ENCODE assay signal across 1 cellular context in the genomic region with DNA sequence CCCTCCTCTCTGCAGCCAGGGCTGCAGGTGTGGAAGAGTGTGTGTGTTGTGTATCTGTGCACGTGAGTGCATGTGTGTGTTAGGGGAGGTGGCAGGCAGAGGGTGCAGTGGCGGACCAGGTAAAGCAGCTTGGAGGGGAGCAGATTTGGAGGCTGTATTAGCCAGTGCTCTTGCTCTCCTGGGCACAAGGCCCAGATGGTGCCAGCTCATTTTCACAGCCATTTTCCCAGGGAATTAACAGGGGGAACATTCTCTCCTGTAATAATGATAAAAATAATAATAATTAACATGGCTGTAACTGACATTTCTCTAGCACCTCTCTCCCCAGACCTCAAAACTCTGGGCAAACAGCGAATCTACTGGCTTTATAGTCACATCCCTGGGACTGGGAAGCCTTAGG.
TF ChIP-seq lines count a peak whose summit lies in the region.

No MANE protein-coding gene starts in this region.

TF ChIP-seq in H1, 55 proteins besides CTCF, POLR2A, EP300 and RAD21:
- no peak for TF ChIP-seq KDM5A (IDR thresholded peaks at IDR 0.05; ENCODE audit: low read length)
- no peak for TF ChIP-seq NANOG (IDR thresholded peaks at IDR 0.05; ENCODE audit: insufficient read depth, low read depth, low read length, poor library complexity, severe bottlenecking)
- TF ChIP-seq EZH2 (IDR thresholded peaks at IDR 0.05; ENCODE audit: low read depth, low read length, severe bottlenecking): no peak
- TF ChIP-seq SAP30 (IDR thresholded peaks at IDR 0.05; ENCODE audit: insufficient read depth, insufficient replicate concordance, low read length): no peak
- TF ChIP-seq ZNF274 (IDR thresholded peaks at IDR 0.05; ENCODE audit: borderline replicate concordance, extremely low read depth, low read length): no peak
- TF ChIP-seq, protein P1, sequence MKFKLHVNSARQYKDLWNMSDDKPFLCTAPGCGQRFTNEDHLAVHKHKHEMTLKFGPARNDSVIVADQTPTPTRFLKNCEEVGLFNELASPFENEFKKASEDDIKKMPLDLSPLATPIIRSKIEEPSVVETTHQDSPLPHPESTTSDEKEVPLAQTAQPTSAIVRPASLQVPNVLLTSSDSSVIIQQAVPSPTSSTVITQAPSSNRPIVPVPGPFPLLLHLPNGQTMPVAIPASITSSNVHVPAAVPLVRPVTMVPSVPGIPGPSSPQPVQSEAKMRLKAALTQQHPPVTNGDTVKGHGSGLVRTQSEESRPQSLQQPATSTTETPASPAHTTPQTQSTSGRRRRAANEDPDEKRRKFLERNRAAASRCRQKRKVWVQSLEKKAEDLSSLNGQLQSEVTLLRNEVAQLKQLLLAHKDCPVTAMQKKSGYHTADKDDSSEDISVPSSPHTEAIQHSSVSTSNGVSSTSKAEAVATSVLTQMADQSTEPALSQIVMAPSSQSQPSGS (IDR thresholded peaks at IDR 0.05; ENCODE audit: low read length): no peak
- no peak for TF ChIP-seq SIX5 (IDR thresholded peaks at IDR 0.05; ENCODE audit: low read depth, low read length)
- TF ChIP-seq, protein P2, sequence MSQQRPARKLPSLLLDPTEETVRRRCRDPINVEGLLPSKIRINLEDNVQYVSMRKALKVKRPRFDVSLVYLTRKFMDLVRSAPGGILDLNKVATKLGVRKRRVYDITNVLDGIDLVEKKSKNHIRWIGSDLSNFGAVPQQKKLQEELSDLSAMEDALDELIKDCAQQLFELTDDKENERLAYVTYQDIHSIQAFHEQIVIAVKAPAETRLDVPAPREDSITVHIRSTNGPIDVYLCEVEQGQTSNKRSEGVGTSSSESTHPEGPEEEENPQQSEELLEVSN (IDR thresholded peaks at IDR 0.05): no peak
- no peak for TF ChIP-seq CBX5 (IDR thresholded peaks at IDR 0.05; ENCODE audit: low read depth, low read length)
- no peak for TF ChIP-seq CHD1 (IDR thresholded peaks at IDR 0.05; ENCODE audit: low read depth, low read length)
- no peak for TF ChIP-seq POLR2AphosphoS5 (IDR thresholded peaks at IDR 0.05; ENCODE audit: low read depth, low read length)
- no peak for TF ChIP-seq CTBP2 (IDR thresholded peaks at IDR 0.05; ENCODE audit: borderline replicate concordance, insufficient read depth, insufficient read length, low read length)
- TF ChIP-seq ATF3 (IDR thresholded peaks at IDR 0.05; ENCODE audit: insufficient read depth, low read depth, low read length): no peak
- no peak for TF ChIP-seq KDM4A (IDR thresholded peaks at IDR 0.05; ENCODE audit: low read depth, low read length, severe bottlenecking)
